17 cellular contexts compared by ENCODE assay signal in the genomic region with DNA sequence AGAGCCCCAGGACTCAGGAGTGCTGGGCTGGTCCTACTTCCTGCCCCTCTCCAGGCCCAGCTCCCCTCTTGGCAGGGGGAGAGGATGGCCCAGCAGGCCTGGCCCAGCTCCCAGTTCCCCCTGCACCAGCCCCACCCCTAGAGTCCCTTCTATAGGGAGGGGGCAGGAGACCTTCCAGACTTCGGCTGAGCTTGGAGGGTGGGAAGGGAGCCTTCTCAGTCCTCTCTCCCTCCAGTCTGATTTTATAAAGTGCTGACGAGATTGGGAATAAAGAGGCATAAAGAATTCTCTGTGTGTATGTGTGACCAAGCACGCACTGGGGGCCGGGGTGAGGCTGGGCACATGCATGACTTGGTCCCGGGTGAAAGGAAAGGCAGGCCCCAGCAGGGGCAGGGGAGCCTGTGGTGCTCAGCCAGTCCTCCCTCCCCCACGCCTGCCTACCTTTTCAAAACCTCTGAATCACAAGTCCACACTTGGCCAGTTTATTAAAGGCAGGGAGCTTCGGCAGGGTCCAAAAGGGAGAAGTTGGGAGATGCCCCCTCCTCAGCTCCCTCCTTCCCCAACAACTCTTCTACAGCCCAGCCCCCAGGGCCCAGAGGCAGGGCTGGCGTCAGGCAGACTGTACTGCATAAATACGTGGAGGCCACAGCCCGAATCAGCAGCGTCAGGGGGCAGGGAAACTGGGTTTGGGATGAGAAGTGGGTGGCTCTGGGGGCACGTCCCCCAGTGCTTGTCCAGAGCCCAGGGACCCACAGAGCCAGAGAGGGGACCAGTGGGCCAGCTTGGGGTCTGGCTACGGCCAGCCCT. TPM values are rescaled to one million over a fixed set of nuclear protein-coding genes. Genes with fewer than 3 reads are reported as not detected.
DNase-seq lines count a peak whose midpoint lies in the region; ATAC-seq, FAIRE-seq and TF ChIP-seq lines count a peak whose summit lies in the region.
"Had no signal": no experiment of that assay in that cellular context is flagged by ENCODE, and none has a peak within 500 bp of the region (broad histone marks: within the 10 kb centered on the region; RNA-seq: fewer than 3 reads in every experiment).

No MANE protein-coding gene starts in this region.

- H3K4ac ChIP-seq in neuronal stem cell (ENCODE audit: low read length), result peak overlapping the region; percentile 70

- no peak for ATAC-seq in CD4-positive, alpha-beta T cell (ENCODE audit: poor library complexity)
- no peak for ATAC-seq in GM19023 (IDR thresholded peaks at IDR 0.05; ENCODE audit: unreplicated experiment)
- no peak for ATAC-seq in HG03280 (IDR thresholded peaks at IDR 0.05; ENCODE audit: unreplicated experiment)
- ATAC-seq: GM12878; stimulated activated naive CD8-positive, alpha-beta T cell treated with anti-CD3 and anti-CD28 coated beads, Interleukin-15, amount 100 ng/mL, for 72 hours had no signal

- POLR2A ChIA-PET in CD4-positive, alpha-beta T cell (lab: Charles Lee), result no interaction called here

- H3K9ac ChIP-seq in neuronal stem cell (ENCODE audit: low read depth, low read length, poor library complexity), result peak overlapping the region; percentile 56

- in situ Hi-C loops in SK-MEL-5 (cut with HindIII; ENCODE audit: low pct_unique_long_range_greater_than_20kb, low sequenced_read_pairs), result no loop called here

- H3K27ac ChIP-seq in CD4-positive, alpha-beta T cell (ENCODE audit: low read depth, low read length), result no peak overlapping the region
- H3K27ac ChIP-seq in neuronal stem cell (replicated peaks; ENCODE audit: low read length), result no peak overlapping the region

- CTCF ChIA-PET in CD4-positive, alpha-beta T cell (lab: Charles Lee), result no interaction called here

- DNase-seq in CD4-positive, alpha-beta T cell, result no peak
- DNase-seq in SK-MEL-5 (ENCODE audit: low read depth, low spot score), result peak; percentile 32
- peak; percentile 93 for DNase-seq in epidermal melanocyte (ENCODE audit: insufficient read length, low spot score)
- DNase-seq in neuronal stem cell (ENCODE audit: low spot score), result no peak
- no peak for DNase-seq in MG63
- no peak for DNase-seq in D721Med (ENCODE audit: insufficient read length, low spot score)
- DNase-seq: activated CD4-positive, alpha-beta T cell treated with anti-CD3 and anti-CD28 coated beads, Interleukin-2, amount 50 U/mL, for 1 hour; activated T-cell treated with anti-CD3 and anti-CD28 coated beads, Interleukin-2, amount 50 U/mL, for 24 hours; NCI-H146; NCI-H510A; stimulated activated naive CD8-positive, alpha-beta T cell treated with anti-CD3 and anti-CD28 coated beads, Interleukin-15, amount 100 ng/mL, for 72 hours had no signal

- intact Hi-C loops in CD4-positive, alpha-beta T cell (cut with DNase I, micrococcal nuclease), result no loop called here

- H3K36me3 Mint-ChIP-seq in CD4-positive, alpha-beta T cell (ENCODE audit: low read depth), result peaks cover 6% of the 10 kb centered on the region

- peak overlapping the region; percentile 4 for H2BK15ac ChIP-seq in neuronal stem cell (ENCODE audit: low read length)

- peak overlapping the region; percentile 9 for H4K8ac ChIP-seq in neuronal stem cell (ENCODE audit: low read depth, low read length)

- peak overlapping the region; percentile 54 for H3K4me3 Mint-ChIP-seq in CD4-positive, alpha-beta T cell
- H3K4me3 Mint-ChIP-seq: activated naive CD4-positive, alpha-beta T cell treated with anti-CD3 and anti-CD28 coated beads, Interleukin-2, amount 50 U/mL, for 24 hours; activated T-cell treated with anti-CD3 and anti-CD28 coated beads, Interleukin-2, amount 50 U/mL, for 24 hours; stimulated activated naive CD8-positive, alpha-beta T cell treated with anti-CD3 and anti-CD28 coated beads, Interleukin-15, amount 100 ng/mL, for 72 hours had no signal

- H3K36me3 ChIP-seq in neuronal stem cell (replicated peaks in 1 of 2; ENCODE audit: control insufficient read depth in 2 of 2, insufficient read depth in 2 of 2, low read length in 2 of 2), result peaks cover 13 to 32% of the 10 kb centered on the region in 2 donors
- H3K36me3 ChIP-seq in MG63, result peaks cover 15% of the 10 kb centered on the region

- no peak for TF ChIP-seq CTCF in CD4-positive, alpha-beta T cell (IDR thresholded peaks at IDR 0.05)
- TF ChIP-seq CTCF in D721Med (IDR thresholded peaks at IDR 0.05; ENCODE audit: insufficient read depth, missing control alignments), result no peak

- no peak for FAIRE-seq in D721Med (lab: Jason Lieb, UNC)
- FAIRE-seq: G401.6, GM12878 had no signal

- no peaks in the 10 kb centered on the region for H3K9me3 ChIP-seq in CD4-positive, alpha-beta T cell (ENCODE audit: control insufficient read depth, low read length)
- H3K9me3 ChIP-seq in neuronal stem cell (replicated peaks in 1 of 2; ENCODE audit: control insufficient read depth in 2 of 2, insufficient read depth in 1 of 2, low read depth in 1 of 2, low read length in 2 of 2) (no peaks in the 10 kb centered on the region), MG63 (no peaks in the 10 kb centered on the region)

- H3K4me1 Mint-ChIP-seq in CD4-positive, alpha-beta T cell (ENCODE audit: low read depth), result peaks cover 12% of the 10 kb centered on the region

- H3K4me3 ChIP-seq in neuronal stem cell (ENCODE audit: low read length in 2 of 2) (no peak overlapping the region), MG63 (no peak overlapping the region)
- H3K4me3 ChIP-seq: GM12878 had no signal

- peak overlapping the region; percentile 73 for H3K18ac ChIP-seq in neuronal stem cell (ENCODE audit: low read length)

- H2BK12ac ChIP-seq in neuronal stem cell (ENCODE audit: low read length), result peak overlapping the region; percentile 17

- H3K27me3 Mint-ChIP-seq in CD4-positive, alpha-beta T cell, result peaks cover 9% of the 10 kb centered on the region
- H3K27me3 Mint-ChIP-seq: activated naive CD4-positive, alpha-beta T cell treated with anti-CD3 and anti-CD28 coated beads, Interleukin-2, amount 50 U/mL, for 24 hours; stimulated activated naive CD8-positive, alpha-beta T cell treated with anti-CD3 and anti-CD28 coated beads, Interleukin-15, amount 100 ng/mL, for 72 hours had no signal

- H2BK120ac ChIP-seq in neuronal stem cell (ENCODE audit: low read depth, low read length), result peak overlapping the region; percentile 83

- peak overlapping the region; percentile 4 for H3K23ac ChIP-seq in neuronal stem cell (ENCODE audit: low read depth, low read length, poor library complexity)

- no CpG with 5 or more reads among the region's 13 CpGs for WGBS in neuronal stem cell (ENCODE audit: extremely low coverage in 2 of 2, insufficient read length in 2 of 2, insufficient replicate concordance in 1 of 2), 2 donors

- no peak overlapping the region for H3K4me2 ChIP-seq in neuronal stem cell (ENCODE audit: insufficient read depth, low read length, poor library complexity, severe bottlenecking)

- peak overlapping the region; percentile 96 for H2AK5ac ChIP-seq in neuronal stem cell (ENCODE audit: low read depth, low read length)

- no peaks in the 10 kb centered on the region for H3K9me3 Mint-ChIP-seq in CD4-positive, alpha-beta T cell
- H3K9me3 Mint-ChIP-seq: activated naive CD4-positive, alpha-beta T cell treated with anti-CD3 and anti-CD28 coated beads, Interleukin-2, amount 50 U/mL, for 24 hours; activated T-cell treated with anti-CD3 and anti-CD28 coated beads, Interleukin-2, amount 50 U/mL, for 24 hours; stimulated activated naive CD8-positive, alpha-beta T cell treated with anti-CD3 and anti-CD28 coated beads, Interleukin-15, amount 100 ng/mL, for 72 hours had no signal

- no peak overlapping the region for H3K14ac ChIP-seq in neuronal stem cell (ENCODE audit: low read length)

- H2AFZ ChIP-seq in neuronal stem cell (ENCODE audit: low read length), result no peak overlapping the region

- no peak overlapping the region for H3K27ac Mint-ChIP-seq in CD4-positive, alpha-beta T cell
- H3K27ac Mint-ChIP-seq: activated naive CD4-positive, alpha-beta T cell treated with anti-CD3 and anti-CD28 coated beads, Interleukin-2, amount 50 U/mL, for 24 hours; activated T-cell treated with anti-CD3 and anti-CD28 coated beads, Interleukin-2, amount 50 U/mL, for 24 hours; stimulated activated naive CD8-positive, alpha-beta T cell treated with anti-CD3 and anti-CD28 coated beads, Interleukin-15, amount 100 ng/mL, for 72 hours had no signal

- no peaks in the 10 kb centered on the region for H3K27me3 ChIP-seq in CD4-positive, alpha-beta T cell (ENCODE audit: control insufficient read depth, insufficient read depth, low read length)
- H3K27me3 ChIP-seq in neuronal stem cell (ENCODE audit: control insufficient read depth in 3 of 3, insufficient read depth in 3 of 3, low read depth in 1 of 3, low read length in 3 of 3) (peaks cover 0 to 13% (median 11%) of the 10 kb centered on the region in 3 experiments), MG63 (no peaks in the 10 kb centered on the region)

- no peak overlapping the region for H4K91ac ChIP-seq in neuronal stem cell (ENCODE audit: low read depth, low read length, poor library complexity)

- H3K79me1 ChIP-seq in neuronal stem cell (ENCODE audit: low read depth, low read length), result peaks cover 2% of the 10 kb centered on the region

- no peak overlapping the region for H2BK5ac ChIP-seq in neuronal stem cell (ENCODE audit: low read length)

- H3K4me1 ChIP-seq in neuronal stem cell (ENCODE audit: control insufficient read depth in 2 of 2, insufficient read depth in 1 of 2, low read depth in 1 of 2, low read length in 2 of 2), result peaks cover 19 to 23% of the 10 kb centered on the region in 2 donors

RNA-seq across cellular contexts. Expression of gene CHPF, which starts 4.9 kb away (rescaled TPM):
- 1 to 10 TPM; 6.5 to 7.1 TPM for total RNA-seq in CD4-positive, alpha-beta T cell
- total RNA-seq in SK-MEL-5 (2014; rRNA removed; shearing (Covaris generic)), result 93.9 and 111 TPM in 2 replicates
- 319 and 330 TPM in 2 replicates for polyA plus RNA-seq in SK-MEL-5 (2015; cell fraction: cytosol; rRNA removed)
- polyA plus RNA-seq in SK-MEL-5 (2015; cell fraction: nucleus; rRNA removed), result 28.6 and 45.7 TPM in 2 replicates
- 12.6 TPM for polyA plus RNA-seq in neuronal stem cell (2013, experiment 1 of 2)
- 12.8 TPM for polyA plus RNA-seq in neuronal stem cell (2013, experiment 2 of 2)
- 26.6 and 40.4 TPM in 2 replicates for total RNA-seq in MG63 (2014; rRNA removed; shearing (Covaris generic); ENCODE audit: low replicate concordance)

RNA-seq across cellular contexts. Expression of gene TMEM198, which starts 5.1 kb away (rescaled TPM):
- under 1 TPM; 0.47 to 0.91 TPM for total RNA-seq in CD4-positive, alpha-beta T cell
- total RNA-seq in SK-MEL-5 (2014; rRNA removed; shearing (Covaris generic)), result 2.1 TPM in 2 replicates
- 3.1 and 4.7 TPM in 2 replicates for polyA plus RNA-seq in SK-MEL-5 (2015; cell fraction: cytosol; rRNA removed)
- polyA plus RNA-seq in SK-MEL-5 (2015; cell fraction: nucleus; rRNA removed), result 9.8 and 10.0 TPM in 2 replicates
- 2.7 TPM for polyA plus RNA-seq in neuronal stem cell (2013, experiment 1 of 2)
- 1.8 TPM for polyA plus RNA-seq in neuronal stem cell (2013, experiment 2 of 2)
- total RNA-seq in MG63 (2014; rRNA removed; shearing (Covaris generic); ENCODE audit: low replicate concordance), result 5.1 and 5.9 TPM in 2 replicates

RNA-seq across cellular contexts. Expression of gene ASIC4, which starts 24.4 kb away (rescaled TPM):
- total RNA-seq in CD4-positive, alpha-beta T cell, result under 1 TPM; 0.08 to 0.17 TPM
- total RNA-seq in SK-MEL-5 (2014; rRNA removed; shearing (Covaris generic)), result not detected in 2 replicates
- not detected in 2 replicates for polyA plus RNA-seq in SK-MEL-5 (2015; cell fraction: cytosol; rRNA removed)
- 0.95 and 6.4 TPM in 2 replicates for polyA plus RNA-seq in SK-MEL-5 (2015; cell fraction: nucleus; rRNA removed)
- 0.14 TPM for polyA plus RNA-seq in neuronal stem cell (2013, experiment 1 of 2)
- polyA plus RNA-seq in neuronal stem cell (2013, experiment 2 of 2), result 0.15 TPM
- not detected in 2 replicates for total RNA-seq in MG63 (2014; rRNA removed; shearing (Covaris generic); ENCODE audit: low replicate concordance)
- total RNA-seq: GM12878, H4 had no signal

RNA-seq across cellular contexts. Expression of gene OBSL1, which starts 32.6 kb away (rescaled TPM):
- under 1 TPM; 0.31 to 0.49 TPM for total RNA-seq in CD4-positive, alpha-beta T cell
- 30.7 and 34.7 TPM in 2 replicates for total RNA-seq in SK-MEL-5 (2014; rRNA removed; shearing (Covaris generic))
- polyA plus RNA-seq in SK-MEL-5 (2015; cell fraction: cytosol; rRNA removed), result 39.8 and 46.7 TPM in 2 replicates
- 142 and 151 TPM in 2 replicates for polyA plus RNA-seq in SK-MEL-5 (2015; cell fraction: nucleus; rRNA removed)
- 40.6 TPM for polyA plus RNA-seq in neuronal stem cell (2013, experiment 1 of 2)
- 41.4 TPM for polyA plus RNA-seq in neuronal stem cell (2013, experiment 2 of 2)
- 37.6 and 49.9 TPM in 2 replicates for total RNA-seq in MG63 (2014; rRNA removed; shearing (Covaris generic); ENCODE audit: low replicate concordance)

RNA-seq across cellular contexts. Expression of gene INHA, which starts 33.4 kb away (rescaled TPM):
- total RNA-seq in CD4-positive, alpha-beta T cell, result not detected
- 0.18 TPM in 1 of 2 replicates, not detected in the other for total RNA-seq in SK-MEL-5 (2014; rRNA removed; shearing (Covaris generic))
- polyA plus RNA-seq in SK-MEL-5 (2015; cell fraction: cytosol; rRNA removed), result 0.41 TPM in 1 of 2 replicates, not detected in the other
- 1.5 and 4.8 TPM in 2 replicates for polyA plus RNA-seq in SK-MEL-5 (2015; cell fraction: nucleus; rRNA removed)
- 0.50 TPM for polyA plus RNA-seq in neuronal stem cell (2013, experiment 1 of 2)
- polyA plus RNA-seq in neuronal stem cell (2013, experiment 2 of 2), result 0.35 TPM
- total RNA-seq in MG63 (2014; rRNA removed; shearing (Covaris generic); ENCODE audit: low replicate concordance), result not detected in 2 replicates
- total RNA-seq: GM12878 had no signal
- polyA plus RNA-seq: GM12878 had no signal

Comparison
In these comparisons a context has a peak if more than half of its experiments do, and no peak if none do; other contexts are left out.
1. DNase-seq: peak in SK-MEL-5 (single experiment) and epidermal melanocyte (single experiment); none in CD4-positive, alpha-beta T cell (0 of 10), neuronal stem cell (single experiment), MG63 (single experiment) and D721Med (single experiment).